11 cellular contexts compared by ENCODE assay signal in the genomic region with DNA sequence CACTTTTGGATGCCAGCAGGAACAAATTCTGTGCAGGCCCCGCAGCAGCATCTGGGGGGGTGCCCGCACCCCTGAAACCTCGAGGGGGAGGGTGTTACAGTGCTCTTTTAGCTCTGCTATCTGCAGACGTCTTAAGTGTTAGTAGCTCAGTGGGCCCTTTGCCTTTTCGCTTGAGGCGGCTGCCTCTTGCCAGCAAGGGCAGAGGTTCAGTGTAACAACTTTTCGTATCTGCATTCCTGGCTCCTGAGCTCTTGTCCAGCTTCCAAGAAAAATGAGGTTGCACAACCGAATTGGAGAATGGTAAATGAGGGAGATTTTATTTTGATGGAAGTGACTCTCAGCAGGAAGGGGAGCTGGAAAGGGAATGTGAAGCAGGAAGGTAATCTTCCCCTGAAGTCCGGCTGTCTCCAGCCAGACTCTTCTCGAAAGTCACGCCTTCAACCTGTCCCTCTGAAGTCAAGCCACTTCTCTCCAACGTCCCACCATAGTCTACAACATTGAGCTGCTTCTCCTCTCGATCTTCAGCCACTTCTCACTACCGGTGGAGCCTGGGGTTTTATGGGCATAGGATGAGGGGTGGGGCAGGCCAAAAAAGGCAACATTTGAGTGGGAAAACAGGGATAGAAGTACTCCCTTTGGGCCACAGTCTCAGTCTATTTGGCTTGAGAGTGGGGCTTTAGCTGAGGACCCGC. TPM values are rescaled to one million over a fixed set of nuclear protein-coding genes. Genes with fewer than 3 reads are reported as not detected.
DNase-seq lines count a peak whose midpoint lies in the region; ATAC-seq, FAIRE-seq and TF ChIP-seq lines count a peak whose summit lies in the region.
"Had no signal": no experiment of that assay in that cellular context is flagged by ENCODE, and none has a peak within 500 bp of the region (broad histone marks: within the 10 kb centered on the region; RNA-seq: fewer than 3 reads in every experiment).

No MANE protein-coding gene starts in this region.

- peak overlapping the region; percentile 5 for H3K4me2 ChIP-seq in endothelial cell of umbilical vein (ENCODE audit: insufficient read depth, low read length)

- H3K27me3 ChIP-seq in endothelial cell of umbilical vein (ENCODE audit: control insufficient read depth in 2 of 2, insufficient read depth in 2 of 2, low read length in 2 of 2): no peaks in the 10 kb centered on the region
- H3K27me3 ChIP-seq in lower lobe of right lung (ENCODE audit: low read depth): no peaks in the 10 kb centered on the region
- H3K27me3 ChIP-seq: transverse colon had no signal

- FAIRE-seq in endothelial cell of umbilical vein (lab: Jason Lieb, UNC): no peak

- no peaks in the 10 kb centered on the region for H3K9me1 ChIP-seq in endothelial cell of umbilical vein (replicated peaks; ENCODE audit: control insufficient read depth, extremely low read depth, insufficient read depth, low read length)

- POLR2A ChIA-PET in endothelial cell of umbilical vein (lab: Charles Lee): no interaction called here

- H2AFZ ChIP-seq in endothelial cell of umbilical vein (ENCODE audit: low read depth, low read length): peak overlapping the region; percentile 1

- intact Hi-C loops in endothelial cell of umbilical vein (cut with micrococcal nuclease) (loop anchor here (5.0 to 10.0 kb wide), 2 partner anchors 206 to 518 kb away; a partner anchor contains a TSS), lower lobe of right lung (cut with DNase I) (no loop called here)

- peak; percentile 50 to 55 for ATAC-seq in lower lobe of right lung

- DNase-seq in M059J (ENCODE audit: low read depth) (peak; percentile 91), endothelial cell of umbilical vein (ENCODE audit: low read depth, low spot score) (peak; percentile 81), lower lobe of right lung (peak; percentile 44), ureter (ENCODE audit: low spot score) (peak; percentile 54), NCI-H2171 (lab: John Stamatoyannopoulos, UW) (no peak), pons (ENCODE audit: low spot score) (no peak), G401 (ENCODE audit: low spot score) (no peak), SIG-M5 (lab: John Stamatoyannopoulos, UW) (no peak)
- DNase-seq: activated T-cell treated with anti-CD3 and anti-CD28 coated beads, Interleukin-2, amount 50 U/mL, for 48 hours; KG1; transverse colon had no signal

- H3K27ac ChIP-seq in endothelial cell of umbilical vein (ENCODE audit: insufficient read depth, low read depth, low read length): peak overlapping the region; percentile 35
- H3K27ac ChIP-seq in lower lobe of right lung: no peak overlapping the region
- H3K27ac ChIP-seq: transverse colon had no signal

- CTCF ChIA-PET in endothelial cell of umbilical vein (lab: Charles Lee): interaction anchor here (0.8 to 1.5 kb wide), 2 partner anchors 57 to 231 kb away, joined by 3 to 5 read pairs; no protein-coding TSS in a partner anchor

- H3K9ac ChIP-seq in endothelial cell of umbilical vein (replicated peaks; ENCODE audit: extremely low read depth, insufficient read depth, low read length): no peak overlapping the region

- in situ Hi-C loops in G401 (cut with HindIII; ENCODE audit: low sequenced_read_pairs): no loop called here

- H3K4me1 ChIP-seq in endothelial cell of umbilical vein (ENCODE audit: control insufficient read depth, extremely low read depth, insufficient read depth, low read length): peaks cover 21% of the 10 kb centered on the region
- H3K4me1 ChIP-seq in lower lobe of right lung: peaks cover 4% of the 10 kb centered on the region
- H3K4me1 ChIP-seq: transverse colon had no signal

- no TSS peak for BruUV-seq in endothelial cell of umbilical vein (replicated peaks; lab: Mats Ljungman, UMichigan)

- H3K36me3 ChIP-seq in endothelial cell of umbilical vein (ENCODE audit: control insufficient read depth in 2 of 2, extremely low read depth in 1 of 2, insufficient read depth in 2 of 2, low read length in 2 of 2): no peaks in the 10 kb centered on the region
- H3K36me3 ChIP-seq in lower lobe of right lung: no peaks in the 10 kb centered on the region
- H3K36me3 ChIP-seq: transverse colon had no signal

- H3K4me3 ChIP-seq in endothelial cell of umbilical vein (replicated peaks in 1 of 3; ENCODE audit: insufficient read depth in 1 of 3, low read depth in 1 of 3, low read length in 3 of 3) (no peak overlapping the region), lower lobe of right lung (no peak overlapping the region)
- H3K4me3 ChIP-seq: transverse colon had no signal

- H3K9me3 ChIP-seq in endothelial cell of umbilical vein (replicated peaks; ENCODE audit: control insufficient read depth, insufficient read depth, low read length): no peaks in the 10 kb centered on the region
- no peaks in the 10 kb centered on the region for H3K9me3 ChIP-seq in lower lobe of right lung
- H3K9me3 ChIP-seq: transverse colon had no signal

- H4K20me1 ChIP-seq in endothelial cell of umbilical vein (replicated peaks; ENCODE audit: control insufficient read depth, extremely low read depth, insufficient read depth, low read length): no peaks in the 10 kb centered on the region

- TF ChIP-seq CTCF in endothelial cell of umbilical vein (IDR thresholded peaks at IDR 0.05; ENCODE audit: extremely low read depth in 1 of 2, insufficient read depth in 1 of 2, low read depth in 1 of 2, low read length in 2 of 2) (no peak), lower lobe of right lung (IDR thresholded peaks at IDR 0.05) (no peak)

- H3K79me2 ChIP-seq in endothelial cell of umbilical vein (ENCODE audit: control insufficient read depth, insufficient read depth, low read length): no peaks in the 10 kb centered on the region

- dilution Hi-C loops in endothelial cell of umbilical vein (cut with MboI; ENCODE audit: extremely low pct_ligation_motif_present, low sequenced_read_pairs): no loop called here

- TF ChIP-seq POLR2A in endothelial cell of umbilical vein (IDR thresholded peaks at IDR 0.05; ENCODE audit: low read depth, low read length): no peak

RNA-seq across cellular contexts. Expression of a gene that starts 17.8 kb away (rescaled TPM):
- 0.25 TPM in 1 of 2 replicates, not detected in the other for total RNA-seq in M059J (2014; rRNA removed; shearing (Covaris generic))
- total RNA-seq in endothelial cell of umbilical vein (1.5 and 1.6 TPM in 2 replicates), lower lobe of right lung (0.50 TPM), ureter (7.2 TPM)
- 0.12 TPM in 1 of 2 replicates, not detected in the other for polyA plus RNA-seq in endothelial cell of umbilical vein
- polyA plus RNA-seq in endothelial cell of umbilical vein (2011; cell fraction: cytosol; rRNA removed): 0.06 TPM in 1 of 2 replicates, not detected in the other
- polyA plus RNA-seq in endothelial cell of umbilical vein (2011; cell fraction: nucleus; rRNA removed): 2.4 and 3.6 TPM in 2 replicates
- not detected in 2 replicates for polyA plus RNA-seq in endothelial cell of umbilical vein (2012)
- polyA minus RNA-seq in endothelial cell of umbilical vein: 5.8 and 9.6 TPM in 2 replicates
- not detected for polyA minus RNA-seq in endothelial cell of umbilical vein (2011; cell fraction: cytosol; rRNA and poly(A)+ RNA removed)
- polyA minus RNA-seq in endothelial cell of umbilical vein (2011; cell fraction: nucleus; rRNA and poly(A)+ RNA removed): 43.0 and 59.4 TPM in 2 replicates
- not detected in 2 replicates for total RNA-seq in G401 (2014; rRNA removed; shearing (Covaris generic))

RNA-seq across cellular contexts. Expression of a gene that starts 29.2 kb away (rescaled TPM):
- total RNA-seq in M059J (2014; rRNA removed; shearing (Covaris generic)): 0.07 TPM in 1 of 2 replicates, not detected in the other
- total RNA-seq in endothelial cell of umbilical vein (2.2 and 3.3 TPM in 2 replicates), lower lobe of right lung (1.3 TPM), ureter (6.1 TPM)
- polyA plus RNA-seq in endothelial cell of umbilical vein: 0.30 and 0.48 TPM in 2 replicates
- 0.04 and 0.10 TPM in 2 replicates for polyA plus RNA-seq in endothelial cell of umbilical vein (2011; cell fraction: cytosol; rRNA removed)
- polyA plus RNA-seq in endothelial cell of umbilical vein (2011; cell fraction: nucleus; rRNA removed): 6.5 and 6.7 TPM in 2 replicates
- 0.20 and 0.40 TPM in 2 replicates for polyA plus RNA-seq in endothelial cell of umbilical vein (2012)
- polyA minus RNA-seq in endothelial cell of umbilical vein: 6.9 and 10.5 TPM in 2 replicates
- polyA minus RNA-seq in endothelial cell of umbilical vein (2011; cell fraction: cytosol; rRNA and poly(A)+ RNA removed): not detected
- 39.7 and 64.1 TPM in 2 replicates for polyA minus RNA-seq in endothelial cell of umbilical vein (2011; cell fraction: nucleus; rRNA and poly(A)+ RNA removed)
- 0.12 and 0.61 TPM in 2 replicates for total RNA-seq in G401 (2014; rRNA removed; shearing (Covaris generic))

RNA-seq across cellular contexts. Expression of a gene that starts 29.8 kb away (rescaled TPM):
- total RNA-seq in M059J (2014; rRNA removed; shearing (Covaris generic)): 0.34 and 0.89 TPM in 2 replicates
- total RNA-seq in endothelial cell of umbilical vein (3.0 and 4.2 TPM in 2 replicates), lower lobe of right lung (1.2 TPM), ureter (8.0 TPM)
- 0.76 and 0.91 TPM in 2 replicates for polyA plus RNA-seq in endothelial cell of umbilical vein
- polyA plus RNA-seq in endothelial cell of umbilical vein (2011; cell fraction: cytosol; rRNA removed): 0.35 and 0.40 TPM in 2 replicates
- polyA plus RNA-seq in endothelial cell of umbilical vein (2011; cell fraction: nucleus; rRNA removed): 9.2 and 10.9 TPM in 2 replicates
- 0.86 and 1.0 TPM in 2 replicates for polyA plus RNA-seq in endothelial cell of umbilical vein (2012)
- 5.5 and 6.7 TPM in 2 replicates for polyA minus RNA-seq in endothelial cell of umbilical vein
- polyA minus RNA-seq in endothelial cell of umbilical vein (2011; cell fraction: cytosol; rRNA and poly(A)+ RNA removed): not detected
- 35.2 and 55.0 TPM in 2 replicates for polyA minus RNA-seq in endothelial cell of umbilical vein (2011; cell fraction: nucleus; rRNA and poly(A)+ RNA removed)
- total RNA-seq in G401 (2014; rRNA removed; shearing (Covaris generic)): 0.12 and 3.0 TPM in 2 replicates

RNA-seq across cellular contexts. Expression of a gene that starts 39.9 kb away (rescaled TPM):
- not detected in 2 replicates for total RNA-seq in M059J (2014; rRNA removed; shearing (Covaris generic))
- total RNA-seq in endothelial cell of umbilical vein (not detected in 2 replicates), lower lobe of right lung (not detected), ureter (not detected)
- 0.21 TPM in 1 of 2 replicates, not detected in the other for polyA plus RNA-seq in endothelial cell of umbilical vein
- not detected in 2 replicates for polyA plus RNA-seq in endothelial cell of umbilical vein (2011; cell fraction: cytosol; rRNA removed)
- polyA plus RNA-seq in endothelial cell of umbilical vein (2011; cell fraction: nucleus; rRNA removed): 1.2 TPM in 1 of 2 replicates, not detected in the other
- polyA plus RNA-seq in endothelial cell of umbilical vein (2012): not detected in 2 replicates
- polyA minus RNA-seq in endothelial cell of umbilical vein: 1.1 TPM in 1 of 2 replicates, not detected in the other
- not detected for polyA minus RNA-seq in endothelial cell of umbilical vein (2011; cell fraction: cytosol; rRNA and poly(A)+ RNA removed)
- polyA minus RNA-seq in endothelial cell of umbilical vein (2011; cell fraction: nucleus; rRNA and poly(A)+ RNA removed): 3.6 and 3.8 TPM in 2 replicates
- total RNA-seq in G401 (2014; rRNA removed; shearing (Covaris generic)): not detected in 2 replicates
- total RNA-seq: transverse colon had no signal

RNA-seq across cellular contexts. Expression of a gene that starts 53.5 kb away (rescaled TPM):
- 0.22 TPM in 1 of 2 replicates, not detected in the other for total RNA-seq in M059J (2014; rRNA removed; shearing (Covaris generic))
- total RNA-seq in endothelial cell of umbilical vein (3.1 and 4.1 TPM in 2 replicates), lower lobe of right lung (2.8 TPM), ureter (14.2 TPM)
- polyA plus RNA-seq in endothelial cell of umbilical vein: 0.12 and 0.29 TPM in 2 replicates
- 0.07 TPM in 1 of 2 replicates, not detected in the other for polyA plus RNA-seq in endothelial cell of umbilical vein (2011; cell fraction: cytosol; rRNA removed)
- 4.6 and 5.4 TPM in 2 replicates for polyA plus RNA-seq in endothelial cell of umbilical vein (2011; cell fraction: nucleus; rRNA removed)
- polyA plus RNA-seq in endothelial cell of umbilical vein (2012): 0.24 TPM in 1 of 2 replicates, not detected in the other
- polyA minus RNA-seq in endothelial cell of umbilical vein: 19.8 and 21.7 TPM in 2 replicates
- polyA minus RNA-seq in endothelial cell of umbilical vein (2011; cell fraction: cytosol; rRNA and poly(A)+ RNA removed): 1.6 TPM
- 98.7 and 139 TPM in 2 replicates for polyA minus RNA-seq in endothelial cell of umbilical vein (2011; cell fraction: nucleus; rRNA and poly(A)+ RNA removed)
- total RNA-seq in G401 (2014; rRNA removed; shearing (Covaris generic)): not detected in 2 replicates

Comparison
In these comparisons a context has a peak if more than half of its experiments do, and no peak if none do; other contexts are left out.
1. DNase-seq: peak in M059J (single experiment), endothelial cell of umbilical vein (single experiment), lower lobe of right lung (single experiment) and ureter (single experiment); none in NCI-H2171 (single experiment), pons (single experiment), G401 (single experiment) and SIG-M5 (single experiment).